In genomic region chr6:156577749-156578148, GRCh38 we compare ENCODE assay signal across 9 cellular contexts.
"Had no signal": no experiment of that assay in that cellular context is flagged by ENCODE, and none has a peak within 500 bp of the region (broad histone marks: within the 10 kb centered on the region; RNA-seq: fewer than 3 reads in every experiment).

No MANE protein-coding gene starts in this region.

- H3K27ac Mint-ChIP-seq: GM23338, H9, HFFc6 had no signal

- H3K4me3 ChIP-seq: GM23338 had no signal

- H2AFZ ChIP-seq: GM23338 had no signal

- DNase-seq: H9, HCEC 1CT, HFFc6, IMR-90, KBM-7 had no signal

- ATAC-seq: GM23338 had no signal

- H3K4me3 Mint-ChIP-seq: GM23338, H9, HFFc6 had no signal

- FAIRE-seq: H1, H54 had no signal

- H3K4me1 Mint-ChIP-seq: GM23338, H9 had no signal

- H3K27ac ChIP-seq: HL-60 had no signal

- H3K4me2 ChIP-seq: GM23338 had no signal
